In the genomic region with DNA sequence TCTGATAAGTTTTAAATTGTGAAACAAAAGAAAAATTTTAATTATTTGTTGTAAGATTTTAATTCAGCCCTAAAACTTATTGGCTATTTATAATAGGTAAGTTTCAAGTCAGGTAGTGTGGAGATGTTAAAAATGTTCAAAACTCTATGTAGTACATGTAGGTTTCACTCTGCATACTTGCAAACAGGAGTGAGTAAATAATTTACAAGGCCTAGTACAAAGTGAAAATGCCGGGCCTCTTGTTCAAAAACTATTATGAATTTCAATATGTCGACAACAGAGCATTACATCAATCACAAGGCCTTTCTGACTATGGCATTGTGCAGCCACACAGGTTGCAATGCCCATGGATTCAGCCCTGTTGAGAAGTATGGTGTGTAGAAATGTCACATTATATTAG, we compare ENCODE assay signal across 27 cellular contexts.
"Had no signal": no experiment of that assay in that cellular context is flagged by ENCODE, and none has a peak within 500 bp of the region (broad histone marks: within the 10 kb centered on the region; RNA-seq: fewer than 3 reads in every experiment).

No MANE protein-coding gene starts in this region.

- H3K36me3 Mint-ChIP-seq: neural progenitor cell; stimulated activated effector memory CD8-positive, alpha-beta T cell treated with anti-CD3 and anti-CD28 coated beads, Interleukin-12 subunit alpha, Interleukin-12 subunit beta, amount 100 ng/mL, for 72 hours; stimulated activated naive B cell treated with anti-CD40 and anti-IgM and Interleukin-4, amounts not matched to agents 10 μg/mL and 1 μg/mL and 100 μg/mL, for 72 hours had no signal

- H3K4me3 ChIP-seq: neural progenitor cell, ovary, psoas muscle, right lobe of liver, sigmoid colon, stomach, thoracic aorta, thyroid gland, tibial nerve, upper lobe of left lung, vagina had no signal

- H3K27me3 Mint-ChIP-seq: progenitor cell of endocrine pancreas; stimulated activated naive B cell treated with anti-CD40 and anti-IgM and Interleukin-4, amounts not matched to agents 10 μg/mL and 1 μg/mL and 100 μg/mL, for 72 hours; stimulated activated naive CD8-positive, alpha-beta T cell treated with anti-CD3 and anti-CD28 coated beads, Interleukin-15, Interleukin-2, amounts not matched to agents 100 ng/mL and 50 ng/mL, for 24 hours had no signal

- H3K27me3 ChIP-seq: neural progenitor cell, right lobe of liver, sigmoid colon, stomach, thyroid gland, tibial nerve, upper lobe of left lung, vagina had no signal

- H3K9ac ChIP-seq: neural progenitor cell, parathyroid adenoma had no signal

- H3K27ac Mint-ChIP-seq: nephron; neural progenitor cell; progenitor cell of endocrine pancreas; stimulated activated effector memory CD8-positive, alpha-beta T cell treated with anti-CD3 and anti-CD28 coated beads, Interleukin-12 subunit alpha, Interleukin-12 subunit beta, amount 100 ng/mL, for 72 hours; stimulated activated naive B cell treated with anti-CD40 and anti-IgM and Interleukin-4, amounts not matched to agents 10 μg/mL and 1 μg/mL and 100 μg/mL, for 72 hours; stimulated activated naive CD8-positive, alpha-beta T cell treated with anti-CD3 and anti-CD28 coated beads, Interleukin-15, Interleukin-2, amounts not matched to agents 100 ng/mL and 50 ng/mL, for 24 hours had no signal

- H3K4me1 Mint-ChIP-seq: nephron; neural progenitor cell; stimulated activated effector memory CD8-positive, alpha-beta T cell treated with anti-CD3 and anti-CD28 coated beads, Interleukin-12 subunit alpha, Interleukin-12 subunit beta, amount 100 ng/mL, for 72 hours; stimulated activated naive B cell treated with anti-CD40 and anti-IgM and Interleukin-4, amounts not matched to agents 10 μg/mL and 1 μg/mL and 100 μg/mL, for 72 hours had no signal

- H3K4me2 ChIP-seq: neural progenitor cell had no signal

- H3K4me1 ChIP-seq: neural progenitor cell, parathyroid adenoma, psoas muscle, right lobe of liver, sigmoid colon, stomach, thyroid gland, tibial nerve, upper lobe of left lung, vagina had no signal

- H3K9me3 Mint-ChIP-seq: nephron; neural progenitor cell; stimulated activated naive CD8-positive, alpha-beta T cell treated with anti-CD3 and anti-CD28 coated beads, Interleukin-15, Interleukin-2, amounts not matched to agents 100 ng/mL and 50 ng/mL, for 24 hours had no signal

- DNase-seq: occipital lobe; ovary; psoas muscle; right cardiac atrium; right lobe of liver; sigmoid colon; small intestine; stimulated activated CD4-positive, alpha-beta T cell treated with anti-CD3 and anti-CD28 coated beads, Interleukin-15, amount 100 ng/mL, for 24 hours; stimulated activated CD4-positive, alpha-beta T cell treated with anti-CD3 and anti-CD28 coated beads, Interleukin-2, amount 100 ng/mL, for 24 hours; stimulated activated CD4-positive, alpha-beta T cell treated with anti-CD3 and anti-CD28 coated beads, Interleukin-2, amount 100 ng/mL, for 48 hours; stimulated activated CD4-positive, alpha-beta T cell treated with anti-CD3 and anti-CD28 coated beads, Interleukin-4, amount 100 ng/mL, for 24 hours; stimulated activated naive B cell treated with anti-CD40 and anti-IgM and Interleukin-4, amounts not matched to agents 10 μg/mL and 1 μg/mL and 100 μg/mL, for 72 hours; stimulated activated naive CD4-positive, alpha-beta T cell treated with Interleukin-2 at 50 U/mL for 16 hours; stomach; thyroid gland; trophoblast cell; upper lobe of left lung had no signal

- ATAC-seq: psoas muscle; right cardiac atrium; right lobe of liver; stimulated activated effector memory CD8-positive, alpha-beta T cell treated with anti-CD3 and anti-CD28 coated beads, Interleukin-12 subunit alpha, Interleukin-12 subunit beta, amount 100 ng/mL, for 72 hours; stimulated activated naive B cell treated with anti-CD40 and anti-IgM and Interleukin-4, amounts not matched to agents 10 μg/mL and 1 μg/mL and 100 μg/mL, for 72 hours had no signal

- H3K79me2 ChIP-seq: parathyroid adenoma had no signal

- FAIRE-seq: small intestine, urothelium cell line had no signal

- H2AFZ ChIP-seq: neural progenitor cell, parathyroid adenoma had no signal

- H3K36me3 ChIP-seq: neural progenitor cell, ovary, right lobe of liver, sigmoid colon, stomach, thoracic aorta, thyroid gland, tibial nerve, upper lobe of left lung, vagina had no signal

- H3K27ac ChIP-seq: neural progenitor cell, ovary, parathyroid adenoma, psoas muscle, right lobe of liver, sigmoid colon, stomach, thoracic aorta, thyroid gland, tibial nerve, upper lobe of left lung, vagina had no signal

- H3K9me3 ChIP-seq: ovary, psoas muscle, right lobe of liver, sigmoid colon, thoracic aorta, thyroid gland, tibial nerve, upper lobe of left lung, vagina had no signal

- H3K4me3 Mint-ChIP-seq: nephron; neural progenitor cell; stimulated activated effector memory CD8-positive, alpha-beta T cell treated with anti-CD3 and anti-CD28 coated beads, Interleukin-12 subunit alpha, Interleukin-12 subunit beta, amount 100 ng/mL, for 72 hours; stimulated activated naive B cell treated with anti-CD40 and anti-IgM and Interleukin-4, amounts not matched to agents 10 μg/mL and 1 μg/mL and 100 μg/mL, for 72 hours; stimulated activated naive CD8-positive, alpha-beta T cell treated with anti-CD3 and anti-CD28 coated beads, Interleukin-15, Interleukin-2, amounts not matched to agents 100 ng/mL and 50 ng/mL, for 24 hours had no signal
